ENCODE assay signal across 11 cellular contexts in genomic region chr16:67959520-67959919, GRCh38. TPM values are rescaled to one million over a fixed set of nuclear protein-coding genes. Genes with fewer than 3 reads are reported as not detected.
A peak's percentile ranks its signal among the peaks of the same experiment; 100 is the strongest.
DNase-seq lines count a peak whose midpoint lies in the region; ATAC-seq, FAIRE-seq and TF ChIP-seq lines count a peak whose summit lies in the region.
"Had no signal": no experiment of that assay in that cellular context is flagged by ENCODE, and none has a peak within 500 bp of the region (broad histone marks: within the 10 kb centered on the region; RNA-seq: fewer than 3 reads in every experiment).

No MANE protein-coding gene starts in this region.

- H3K4me3 Mint-ChIP-seq in chondrocyte (ENCODE audit: unreplicated experiment), result peak overlapping the region; percentile 31

- TF ChIP-seq POLR2A in H54 (IDR thresholded peaks at IDR 0.05; ENCODE audit: low read depth, low read length), result no peak
- no peak for TF ChIP-seq POLR2A in spleen (IDR thresholded peaks at IDR 0.05)

- TF ChIP-seq CTCF in chondrocyte (IDR thresholded peaks at IDR 0.05), result no peak
- TF ChIP-seq CTCF in spleen (IDR thresholded peaks at IDR 0.05 in 8 of 11, conservative IDR thresholded peaks at IDR 0.05 in 3 of 11), result no peak

- 65 to 76% (median 74%) methylated on average over 8 to 9 of the region's 9 CpGs for WGBS in spleen, 5 donors

- FAIRE-seq in H54 (lab: Jason Lieb, UNC), result no peak
- FAIRE-seq: pancreas had no signal

- peak; percentile 59 for ATAC-seq in left colon
- no peak for ATAC-seq in GM21529 (IDR thresholded peaks at IDR 0.05; ENCODE audit: unreplicated experiment)
- ATAC-seq in GM18867 (IDR thresholded peaks at IDR 0.05; ENCODE audit: unreplicated experiment), result no peak
- ATAC-seq: pancreas had no signal

- H3K27ac ChIP-seq in spleen, result peak overlapping the region in 6 of 8 donors; percentile 26 to 70 (median 63)
- H3K27ac ChIP-seq: pancreas had no signal

- peaks cover 22 to 63% (median 44%) of the 10 kb centered on the region in 6 donors for H3K4me1 ChIP-seq in spleen

- no peaks in the 10 kb centered on the region for H3K27me3 Mint-ChIP-seq in chondrocyte (ENCODE audit: low read depth)

- peaks cover 0 to 87% (median 45%) of the 10 kb centered on the region in 6 donors for H3K36me3 ChIP-seq in spleen

- H3K9me3 Mint-ChIP-seq in chondrocyte (ENCODE audit: low read depth), result no peaks in the 10 kb centered on the region

- peak overlapping the region; percentile 45 for H3K27ac Mint-ChIP-seq in chondrocyte (ENCODE audit: unreplicated experiment)

- peaks cover 40% of the 10 kb centered on the region for H3K4me1 Mint-ChIP-seq in chondrocyte (ENCODE audit: low read depth)

- H3K36me3 Mint-ChIP-seq in chondrocyte (ENCODE audit: low read depth), result peaks cover 41% of the 10 kb centered on the region

- no peaks in the 10 kb centered on the region for H3K27me3 ChIP-seq in spleen (replicated peaks in 1 of 7)
- H3K27me3 ChIP-seq: pancreas had no signal

- intact Hi-C loops in left colon (cut with DNase I, micrococcal nuclease) (no loop called here), spleen (cut with DNase I; ENCODE audit: low total_unique reads) (no loop called here)

- no peaks in the 10 kb centered on the region for H3K9me3 ChIP-seq in spleen
- H3K9me3 ChIP-seq: pancreas had no signal

- no peak overlapping the region for H3K4me3 ChIP-seq in spleen
- H3K4me3 ChIP-seq: pancreas had no signal

- DNase-seq in H54 (ENCODE audit: insufficient read length, low spot score), result peak; percentile 60
- peak; percentile 69 for DNase-seq in chondrocyte (ENCODE audit: low spot score)
- DNase-seq in left colon, result peak; percentile 60 to 68
- DNase-seq in spleen, result no peak
- DNase-seq in GDM1 (lab: John Stamatoyannopoulos, UW), result no peak
- DNase-seq in DMS114 treated with DMSO at 0.1 percent for 48 hours (lab: John Stamatoyannopoulos, UW; ENCODE audit: unreplicated experiment), result no peak
- DNase-seq: effector CD4-positive, alpha-beta T cell; NCI-H1092 treated with DMSO at 0.1 percent for 48 hours had no signal

RNA-seq across cellular contexts. Expression of gene SLC12A4, which starts 8.9 kb away (rescaled TPM):
- total RNA-seq in chondrocyte (117 to 138 TPM (median 132 TPM) in 3 replicates), left colon (10 to 100 TPM; 12.0 to 16.9 TPM), spleen (10 to 100 TPM; 23.1 to 68.5 (median 38.6) TPM)
- polyA plus RNA-seq in spleen, result 10 to 100 TPM in 1 of 3 donors, 1 to 10 TPM in 2; 4.6 to 27.4 (median 8.9) TPM

RNA-seq across cellular contexts. Expression of gene LCAT, which starts 15.6 kb away (rescaled TPM):
- total RNA-seq in chondrocyte (35.8 to 43.1 TPM (median 38.2 TPM) in 3 replicates), left colon (1 to 10 TPM; 2.3 to 5.0 TPM), spleen (10 to 100 TPM in 5 of 7 donors, 1 to 10 TPM in 2; 5.2 to 28.5 (median 13.7) TPM)
- 10 to 100 TPM in 2 of 3 donors, 1 to 10 TPM in 1; 8.5 to 51.6 (median 40.2) TPM for polyA plus RNA-seq in spleen

RNA-seq across cellular contexts. Expression of gene DPEP3, which starts 20.8 kb away (rescaled TPM):
- total RNA-seq in chondrocyte, result not detected in 3 replicates
- total RNA-seq in left colon, result under 1 TPM in 1 of 2 donors, not detected in 1; 0.28 TPM
- total RNA-seq in spleen, result 1 to 10 TPM in 4 of 7 donors, under 1 TPM in 3; 0.57 to 2.2 (median 1.4) TPM
- polyA plus RNA-seq in spleen, result under 1 TPM; 0.26 to 0.49 (median 0.43) TPM
- polyA plus RNA-seq: pancreas had no signal

RNA-seq across cellular contexts. Expression of gene PSMB10, which starts 22.9 kb away (rescaled TPM):
- total RNA-seq in chondrocyte (30.1 to 43.2 TPM (median 33.9 TPM) in 3 replicates), left colon (100 to 1,000 TPM; 114 to 164 TPM), spleen (100 to 1,000 TPM in 6 of 7 donors, 10 to 100 TPM in 1; 80.3 to 152 (median 128) TPM)
- 100 to 1,000 TPM; 207 to 236 (median 236) TPM for polyA plus RNA-seq in spleen

RNA-seq across cellular contexts. Expression of gene CTRL, which starts 27.9 kb away (rescaled TPM):
- total RNA-seq in chondrocyte (not detected in 3 replicates), left colon (1 to 10 TPM in 1 of 2 donors, under 1 TPM in 1; 0.89 to 1.9 TPM), spleen (1 to 10 TPM; 2.0 to 8.5 (median 4.6) TPM)
- polyA plus RNA-seq in spleen, result 10 to 100 TPM in 1 of 3 donors, 1 to 10 TPM in 2; 2.7 to 10.3 (median 4.8) TPM

Comparison
In these comparisons a context has a peak if more than half of its experiments do, and no peak if none do; other contexts are left out.
1. DNase-seq: peak in H54 (single experiment), chondrocyte (single experiment) and left colon (2 of 2); none in spleen (single experiment), GDM1 (single experiment) and DMS114 treated with DMSO at 0.1 percent for 48 hours (single experiment).